In the genomic region with DNA sequence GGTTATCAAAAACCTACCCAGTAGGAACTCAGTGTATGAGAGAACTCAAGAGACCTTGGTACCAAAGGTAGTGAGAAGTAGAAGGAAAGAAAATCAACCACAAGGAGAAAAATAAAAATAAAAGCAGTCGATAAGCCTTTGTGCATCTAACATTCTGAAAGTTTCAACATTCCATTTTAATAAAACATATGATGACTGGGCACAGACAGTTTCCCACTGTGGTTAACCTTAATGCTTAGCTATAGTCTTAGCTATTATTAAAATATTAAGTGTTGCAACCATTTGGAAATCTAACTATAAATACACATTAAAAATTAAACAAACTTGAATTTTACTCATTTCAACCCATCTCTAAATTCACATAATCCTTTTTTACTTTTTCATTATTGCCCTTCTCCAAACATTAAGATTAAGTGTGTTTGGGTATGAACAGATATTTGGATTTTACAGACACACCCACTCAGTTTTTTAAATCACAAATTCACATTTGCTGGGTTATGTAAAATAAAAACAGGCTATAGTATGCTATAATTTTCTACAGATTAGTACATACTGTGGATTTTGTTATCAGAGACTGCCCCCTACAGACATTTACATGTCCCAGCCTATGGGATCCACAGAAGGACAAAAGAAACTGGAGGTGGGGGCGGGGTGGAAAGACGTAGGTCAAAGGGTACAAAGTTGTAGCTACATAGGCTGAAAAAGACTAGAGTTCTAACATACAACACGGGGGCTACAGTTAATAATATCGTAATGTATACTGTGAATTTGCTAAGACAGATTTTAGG, we compare ENCODE assay signal across 8 cellular contexts. TPM values are rescaled to one million over a fixed set of nuclear protein-coding genes. Genes with fewer than 3 reads are reported as not detected.
A peak's percentile ranks its signal among the peaks of the same experiment; 100 is the strongest.
DNase-seq lines count a peak whose midpoint lies in the region; ATAC-seq, FAIRE-seq and TF ChIP-seq lines count a peak whose summit lies in the region.
"Had no signal": no experiment of that assay in that cellular context is flagged by ENCODE, and none has a peak within 500 bp of the region (broad histone marks: within the 10 kb centered on the region; RNA-seq: fewer than 3 reads in every experiment).

No MANE protein-coding gene starts in this region.

- H3K4me2 ChIP-seq in KMS-11: peak overlapping the region; percentile 6; the same call in 1 of the 2 replicates
- H3K4me2 ChIP-seq in HepG2 (ENCODE audit: low read depth, low read length): no peak overlapping the region

- peaks cover 18% of the 10 kb centered on the region for H3K36me3 Mint-ChIP-seq in activated CD8-positive, alpha-beta T cell treated with anti-CD3 and anti-CD28 coated beads for 36 hours (ENCODE audit: low read depth)

- in situ Hi-C loops in HepG2 (cut with HindIII; ENCODE audit: extremely low pct_ligation_motif_present, low pct_unique_long_range_greater_than_20kb): no loop called here

- no peak for FAIRE-seq in HepG2 (lab: Jason Lieb, UNC)

- ATAC-seq in activated CD8-positive, alpha-beta T cell treated with anti-CD3 and anti-CD28 coated beads for 36 hours: peak; percentile 62
- ATAC-seq in HepG2 (peak; percentile 71), HG03095 (IDR thresholded peaks at IDR 0.05; ENCODE audit: unreplicated experiment) (no peak)

- no peak for TF ChIP-seq RAD21 in HepG2 (CRISPR knock-in tag; IDR thresholded peaks at IDR 0.05)

- H3K79me2 ChIP-seq in KMS-11 (ENCODE audit: insufficient read depth, low read depth) (no peaks in the 10 kb centered on the region), HepG2 (ENCODE audit: insufficient read depth, low read length) (no peaks in the 10 kb centered on the region)

- H3K4me1 ChIP-seq in KMS-11 (ENCODE audit: low read depth, poor library complexity, severe bottlenecking) (peaks cover 14% of the 10 kb centered on the region), HepG2 (ENCODE audit: insufficient read depth, low read length) (no peaks in the 10 kb centered on the region), colonic mucosa (no peaks in the 10 kb centered on the region)

- H3K27me3 Mint-ChIP-seq in activated CD8-positive, alpha-beta T cell treated with anti-CD3 and anti-CD28 coated beads for 36 hours: no peaks in the 10 kb centered on the region

- H3K4me3 Mint-ChIP-seq in activated CD8-positive, alpha-beta T cell treated with anti-CD3 and anti-CD28 coated beads for 36 hours: no peak overlapping the region
- H3K4me3 Mint-ChIP-seq: T-helper 1 cell treated with Interleukin-12 subunit alpha and Interleukin-12 subunit beta and Interleukin-4 antibody, amounts not matched to agents 30 μg/mL and 1 μg/mL, for 36 hours had no signal

- no peaks in the 10 kb centered on the region for H3K9me3 Mint-ChIP-seq in activated CD8-positive, alpha-beta T cell treated with anti-CD3 and anti-CD28 coated beads for 36 hours
- H3K9me3 Mint-ChIP-seq: T-helper 1 cell treated with Interleukin-12 subunit alpha and Interleukin-12 subunit beta and Interleukin-4 antibody, amounts not matched to agents 30 μg/mL and 1 μg/mL, for 36 hours had no signal

- TF ChIP-seq EP300 in HepG2 (IDR thresholded peaks at IDR 0.05; ENCODE audit: low read depth in 2 of 2, low read length in 2 of 2): no peak
- TF ChIP-seq EP300 in HepG2 (CRISPR knock-in tag; IDR thresholded peaks at IDR 0.05; ENCODE audit: borderline replicate concordance): no peak

- H2AFZ ChIP-seq in KMS-11 (ENCODE audit: low read depth): no peak overlapping the region
- no peak overlapping the region for H2AFZ ChIP-seq in HepG2 (ENCODE audit: low read length)

- POLR2A ChIA-PET in activated CD8-positive, alpha-beta T cell treated with anti-CD3 and anti-CD28 coated beads for 36 hours (lab: Charles Lee): no interaction called here
- POLR2A ChIA-PET in HepG2 (lab: Yijun Ruan, JAX): no interaction called here

- intact Hi-C loops in activated CD8-positive, alpha-beta T cell treated with anti-CD3 and anti-CD28 coated beads for 36 hours (cut with micrococcal nuclease): no loop called here
- intact Hi-C loops in HepG2 (cut with micrococcal nuclease; ENCODE audit: unreplicated experiment) (loop anchor here (1.0 kb wide), 1 partner anchor 597 kb away; no protein-coding TSS in a partner anchor), colonic mucosa (cut with DNase I) (loop anchor here (5.0 kb wide), 1 partner anchor 596 kb away; no protein-coding TSS in a partner anchor)

- H3K9ac ChIP-seq in KMS-11 (no peak overlapping the region), HepG2 (ENCODE audit: insufficient read depth, low read depth, low read length) (no peak overlapping the region), colonic mucosa (ENCODE audit: low read depth in 2 of 2, low read length in 2 of 2) (no peak overlapping the region)

- H4K20me1 ChIP-seq in KMS-11 (ENCODE audit: insufficient read depth) (no peaks in the 10 kb centered on the region), HepG2 (ENCODE audit: insufficient read depth, low read length) (no peaks in the 10 kb centered on the region)

- TF ChIP-seq CTCF in KMS-11 (conservative IDR thresholded peaks at IDR 0.05; ENCODE audit: low read depth, low read length): peak; percentile 83
- peak; percentile 67 for TF ChIP-seq CTCF in activated CD8-positive, alpha-beta T cell treated with anti-CD3 and anti-CD28 coated beads for 36 hours (IDR thresholded peaks at IDR 0.05)
- peak; percentile 55 for TF ChIP-seq CTCF in HepG2 (CRISPR knock-in tag; IDR thresholded peaks at IDR 0.05)
- no peak for TF ChIP-seq CTCF in colonic mucosa (IDR thresholded peaks at IDR 0.05)

- H3K27me3 ChIP-seq in KMS-11 (ENCODE audit: insufficient read depth, low read depth) (no peaks in the 10 kb centered on the region), HepG2 (ENCODE audit: control insufficient read depth in 1 of 2, insufficient read depth in 2 of 2, low read length in 2 of 2) (no peaks in the 10 kb centered on the region), colonic mucosa (no peaks in the 10 kb centered on the region)

- CTCF ChIA-PET in activated CD8-positive, alpha-beta T cell treated with anti-CD3 and anti-CD28 coated beads for 36 hours (lab: Charles Lee): interaction anchor here (0.7 to 3.2 kb wide), 7 partner anchors 9 to 597 kb away, joined by 3 to 14 read pairs (median 4); no protein-coding TSS in a partner anchor
- CTCF ChIA-PET in HepG2 (lab: Yijun Ruan, JAX; ENCODE audit: low intra/inter-chr PET ratio, low total read pairs): no interaction called here

- H3K4me3 ChIP-seq in KMS-11 (IDR thresholded peaks at IDR 0.05; ENCODE audit: insufficient read depth, low read depth, low read length) (no peak overlapping the region), HepG2 (replicated peaks in 1 of 3; ENCODE audit: insufficient read depth in 1 of 3, low read depth in 2 of 3, low read length in 3 of 3) (no peak overlapping the region), colonic mucosa (no peak overlapping the region)

- no peak overlapping the region for H3K27ac Mint-ChIP-seq in activated CD8-positive, alpha-beta T cell treated with anti-CD3 and anti-CD28 coated beads for 36 hours
- H3K27ac Mint-ChIP-seq: T-helper 1 cell treated with Interleukin-12 subunit alpha and Interleukin-12 subunit beta and Interleukin-4 antibody, amounts not matched to agents 30 μg/mL and 1 μg/mL, for 36 hours had no signal

- peaks cover 2% of the 10 kb centered on the region for H3K4me1 Mint-ChIP-seq in activated CD8-positive, alpha-beta T cell treated with anti-CD3 and anti-CD28 coated beads for 36 hours (ENCODE audit: low read depth)

- WGBS in HepG2 (ENCODE audit: low lambda C conversion rate): 93% methylated on average over 5 of the region's 5 CpGs

- no peaks in the 10 kb centered on the region for H3K36me3 ChIP-seq in KMS-11 (ENCODE audit: insufficient read depth)
- H3K36me3 ChIP-seq in HepG2 (replicated peaks in 1 of 2; ENCODE audit: control insufficient read depth in 1 of 2, insufficient read depth in 2 of 2, low read length in 2 of 2): peaks cover 2 to 35% of the 10 kb centered on the region in 2 experiments; a peak in 4 of 5 replicates
- no peaks in the 10 kb centered on the region for H3K36me3 ChIP-seq in colonic mucosa

- H3K9me3 ChIP-seq in HepG2 (ENCODE audit: low read length) (no peaks in the 10 kb centered on the region), colonic mucosa (no peaks in the 10 kb centered on the region)

- no TSS peak for BruUV-seq in HepG2 (replicated peaks; lab: Mats Ljungman, UMichigan)

- H3K27ac ChIP-seq in KMS-11 (no peak overlapping the region), HepG2 (ENCODE audit: extremely low read length, insufficient read depth, low read length) (no peak overlapping the region), colonic mucosa (no peak overlapping the region)

- peak; percentile 58 for DNase-seq in EH (ENCODE audit: low read depth)
- DNase-seq in activated CD8-positive, alpha-beta T cell treated with anti-CD3 and anti-CD28 coated beads for 36 hours: peak; percentile 46
- peak; percentile 42 for DNase-seq in HepG2 (ENCODE audit: low spot score)
- DNase-seq in colonic mucosa: no peak
- DNase-seq in inferior parietal cortex (ENCODE audit: extremely low spot score): no peak

- no peak for TF ChIP-seq POLR2A in HepG2 (IDR thresholded peaks at IDR 0.05; ENCODE audit: insufficient read depth in 1 of 2, low read depth in 2 of 2, low read length in 2 of 2)

RNA-seq across cellular contexts. Expression of a gene that starts 32.8 kb away (rescaled TPM):
- total RNA-seq in activated CD8-positive, alpha-beta T cell treated with anti-CD3 and anti-CD28 coated beads for 36 hours: 10 to 100 TPM; 14.8 to 21.7 TPM
- total RNA-seq in HepG2 (2016; rRNA removed; fragmentation: Illumina TruSeq; extraction: Trizol) (23.9 and 32.8 TPM in 2 replicates), colonic mucosa (10 to 100 TPM; 11.8 to 14.4 TPM)
- 158 and 179 TPM in 2 replicates for total RNA-seq in HepG2 (2016; cell fraction: cytosol; rRNA removed; fragmentation: Illumina TruSeq; extraction: Trizol; ENCODE audit: low read depth)
- 23.3 and 31.4 TPM in 2 replicates for total RNA-seq in HepG2 (2016; cell fraction: insoluble cytoplasmic fraction; rRNA removed; fragmentation: Illumina TruSeq; extraction: Trizol)
- total RNA-seq in HepG2 (2016; cell fraction: membrane; rRNA removed; fragmentation: Illumina TruSeq; extraction: Trizol): 33.1 and 41.7 TPM in 2 replicates
- 28.9 and 30.3 TPM in 2 replicates for total RNA-seq in HepG2 (2016; cell fraction: nucleus; rRNA removed; fragmentation: Illumina TruSeq; extraction: Trizol)
- polyA plus RNA-seq in HepG2 (2011; rRNA removed): 2.4 and 3.2 TPM in 2 replicates
- 1.2 and 2.1 TPM in 2 replicates for polyA plus RNA-seq in HepG2 (2011; cell fraction: cytosol; rRNA removed)
- 2.0 and 2.2 TPM in 2 replicates for polyA plus RNA-seq in HepG2 (2011; cell fraction: nucleus; rRNA removed)
- 4.9 and 9.3 TPM in 2 replicates for polyA plus RNA-seq in HepG2 (2012)
- polyA plus RNA-seq in HepG2 (2016; cell fraction: cytosol; fragmentation: Illumina TruSeq; extraction: Trizol; ENCODE audit: low read depth): 0.74 and 0.81 TPM in 2 replicates
- 21.2 and 22.7 TPM in 2 replicates for polyA plus RNA-seq in HepG2 (2016; cell fraction: insoluble cytoplasmic fraction; fragmentation: Illumina TruSeq; extraction: Trizol; ENCODE audit: low read depth)
- polyA plus RNA-seq in HepG2 (2016; cell fraction: membrane; fragmentation: Illumina TruSeq; extraction: Trizol; ENCODE audit: low read depth): 2.0 and 2.8 TPM in 2 replicates
- polyA plus RNA-seq in HepG2 (2016; cell fraction: nucleus; fragmentation: Illumina TruSeq; extraction: Trizol; ENCODE audit: insufficient read depth, low read depth): 10.9 and 12.6 TPM in 2 replicates
- polyA minus RNA-seq in HepG2 (2011; rRNA and poly(A)+ RNA removed; ENCODE audit: low replicate concordance): 12.6 and 17.5 TPM in 2 replicates
- 15.2 and 15.9 TPM in 2 replicates for polyA minus RNA-seq in HepG2 (2011; cell fraction: cytosol; rRNA and poly(A)+ RNA removed)
- 34.7 and 40.3 TPM in 2 replicates for polyA minus RNA-seq in HepG2 (2011; cell fraction: nucleus; rRNA and poly(A)+ RNA removed)

Comparison
In these comparisons a context has a peak if more than half of its experiments do, and no peak if none do; other contexts are left out.
1. DNase-seq: peak in EH (single experiment), activated CD8-positive, alpha-beta T cell treated with anti-CD3 and anti-CD28 coated beads for 36 hours (single experiment) and HepG2 (single experiment); none in colonic mucosa (single experiment) and inferior parietal cortex (single experiment).